Comparison of ENCODE assay signal across 23 cellular contexts in the genomic region with DNA sequence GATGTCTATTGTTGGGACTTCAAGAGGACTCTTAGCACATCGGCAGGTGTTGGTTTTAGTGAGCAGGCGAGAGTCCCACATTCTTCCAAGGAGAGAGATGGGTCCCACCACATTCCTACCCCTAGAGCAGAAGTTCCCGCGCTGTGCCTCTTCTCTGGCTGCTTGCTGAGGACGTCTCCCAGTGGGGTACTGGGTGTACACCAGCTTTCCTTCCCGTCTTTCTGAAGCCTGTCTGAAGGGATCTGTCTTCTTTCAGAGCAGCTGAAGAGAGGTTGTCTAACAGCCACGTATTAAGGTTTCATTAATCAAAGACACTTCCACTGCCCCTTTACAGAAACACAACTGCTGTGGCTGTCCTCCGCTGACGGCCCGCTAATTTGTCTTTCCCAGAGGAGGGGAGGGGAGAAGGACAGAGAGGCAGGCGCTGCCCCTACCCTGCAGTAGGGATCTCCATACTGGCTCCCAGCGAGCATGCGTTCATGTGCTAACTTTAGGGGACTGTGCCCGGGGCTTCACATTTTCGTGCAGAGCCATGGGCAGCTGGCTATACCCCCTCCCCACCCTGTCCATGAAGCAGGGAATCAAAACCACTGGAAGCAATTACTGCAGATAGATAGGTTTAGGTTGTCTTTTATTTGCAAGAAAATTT. TPM values are rescaled to one million over a fixed set of nuclear protein-coding genes. Genes with fewer than 3 reads are reported as not detected.
DNase-seq lines count a peak whose midpoint lies in the region; ATAC-seq, FAIRE-seq and TF ChIP-seq lines count a peak whose summit lies in the region.
"Had no signal": no experiment of that assay in that cellular context is flagged by ENCODE, and none has a peak within 500 bp of the region (broad histone marks: within the 10 kb centered on the region; RNA-seq: fewer than 3 reads in every experiment).

No MANE protein-coding gene starts in this region.

- H3K79me1 ChIP-seq in neuronal stem cell (ENCODE audit: low read depth, low read length) = peaks cover 2% of the 10 kb centered on the region

- CTCF ChIA-PET in HepG2 (lab: Yijun Ruan, JAX; ENCODE audit: low intra/inter-chr PET ratio, low total read pairs) = no interaction called here

- no peak overlapping the region for H2BK120ac ChIP-seq in neuronal stem cell (ENCODE audit: low read depth, low read length)

- no peak overlapping the region for H3K4ac ChIP-seq in neuronal stem cell (ENCODE audit: low read length)

- no peak overlapping the region for H3K4me3 ChIP-seq in right lobe of liver
- no peak overlapping the region for H3K4me3 ChIP-seq in HepG2 (replicated peaks in 1 of 3; ENCODE audit: insufficient read depth in 1 of 3, low read depth in 2 of 3, low read length in 3 of 3)
- no peak overlapping the region for H3K4me3 ChIP-seq in hepatocyte
- no peak overlapping the region for H3K4me3 ChIP-seq in neuronal stem cell (ENCODE audit: low read length in 2 of 2)
- H3K4me3 ChIP-seq: breast epithelium, ovary, Peyer's patch, testis had no signal

- H3K79me2 ChIP-seq in HepG2 (ENCODE audit: insufficient read depth, low read length) (no peaks in the 10 kb centered on the region), hepatocyte (peaks cover 82% of the 10 kb centered on the region)

- no peak overlapping the region for H3K23ac ChIP-seq in neuronal stem cell (ENCODE audit: low read depth, low read length, poor library complexity)

- H2AFZ ChIP-seq in HepG2 (ENCODE audit: low read length) (no peak overlapping the region), hepatocyte (no peak overlapping the region), neuronal stem cell (ENCODE audit: low read length) (no peak overlapping the region)

- intact Hi-C loops in right lobe of liver (cut with DNase I) (no loop called here), HepG2 (cut with micrococcal nuclease; ENCODE audit: unreplicated experiment) (no loop called here), posterior vena cava (cut with DNase I) (no loop called here), head of caudate nucleus (cut with DNase I) (no loop called here)

- FAIRE-seq in HepG2 (lab: Jason Lieb, UNC) = no peak
- FAIRE-seq: islet of Langerhans had no signal

- H3K36me3 ChIP-seq in right lobe of liver (no peaks in the 10 kb centered on the region), HepG2 (replicated peaks in 1 of 2; ENCODE audit: control insufficient read depth in 1 of 2, insufficient read depth in 2 of 2, low read length in 2 of 2) (no peaks in the 10 kb centered on the region), hepatocyte (replicated peaks; ENCODE audit: insufficient read depth, low read depth) (no peaks in the 10 kb centered on the region), neuronal stem cell (replicated peaks in 1 of 2; ENCODE audit: control insufficient read depth in 2 of 2, insufficient read depth in 2 of 2, low read length in 2 of 2) (peaks cover 0 to 9% of the 10 kb centered on the region in 2 donors)
- H3K36me3 ChIP-seq: breast epithelium, ovary, Peyer's patch had no signal

- TF ChIP-seq RAD21 in HepG2 (CRISPR knock-in tag; IDR thresholded peaks at IDR 0.05) = no peak

- no peak overlapping the region for H3K18ac ChIP-seq in neuronal stem cell (ENCODE audit: low read length)

- peaks cover 0 to 92% (median 38%) of the 10 kb centered on the region in 4 donors for H3K4me1 ChIP-seq in right lobe of liver
- no peaks in the 10 kb centered on the region for H3K4me1 ChIP-seq in HepG2 (ENCODE audit: insufficient read depth, low read length)
- peaks cover 32% of the 10 kb centered on the region for H3K4me1 ChIP-seq in hepatocyte (ENCODE audit: insufficient read depth)
- H3K4me1 ChIP-seq in neuronal stem cell (ENCODE audit: control insufficient read depth in 2 of 2, insufficient read depth in 1 of 2, low read depth in 1 of 2, low read length in 2 of 2) = peaks cover 4 to 24% of the 10 kb centered on the region in 2 donors
- H3K4me1 ChIP-seq: breast epithelium had no signal

- ATAC-seq in right lobe of liver (peak in 1 of 4 donors; percentile 6), HepG2 (no peak), HG02840 (IDR thresholded peaks at IDR 0.05; ENCODE audit: low FRiP score, unreplicated experiment) (no peak)
- ATAC-seq: activated T-helper 17 cell treated with anti-CD3 and anti-CD28 coated beads, Interleukin-2, amount 50 U/mL, for 72 hours; SK-N-SH treated with all-trans-retinoic acid at 6 μM for 48 hours had no signal

- H4K8ac ChIP-seq in neuronal stem cell (ENCODE audit: low read depth, low read length) = no peak overlapping the region

- H3K14ac ChIP-seq in neuronal stem cell (ENCODE audit: low read length) = no peak overlapping the region

- no peak overlapping the region for H2BK15ac ChIP-seq in neuronal stem cell (ENCODE audit: low read length)

- H4K91ac ChIP-seq in neuronal stem cell (ENCODE audit: low read depth, low read length, poor library complexity) = no peak overlapping the region

- POLR2A ChIA-PET in HepG2 (lab: Yijun Ruan, JAX) = no interaction called here

- H4K20me1 ChIP-seq in HepG2 (ENCODE audit: insufficient read depth, low read length) = no peaks in the 10 kb centered on the region
- no peaks in the 10 kb centered on the region for H4K20me1 ChIP-seq in hepatocyte (ENCODE audit: insufficient read depth, poor library complexity, severe bottlenecking)

- WGBS in right lobe of liver (ENCODE audit: insufficient coverage, low coverage, low lambda C conversion rate, missing lambda C conversion rate) = 54% methylated on average over 5 of the region's 15 CpGs
- WGBS in HepG2 (ENCODE audit: low lambda C conversion rate) = 17% methylated on average over 11 of the region's 15 CpGs
- WGBS in hepatocyte (ENCODE audit: low lambda C conversion rate, missing lambda C conversion rate) = 38% methylated on average over 15 of the region's 15 CpGs
- no CpG with 5 or more reads among the region's 15 CpGs for WGBS in neuronal stem cell (ENCODE audit: extremely low coverage in 2 of 2, insufficient read length in 2 of 2, insufficient replicate concordance in 1 of 2), 2 donors

- H2AK5ac ChIP-seq in neuronal stem cell (ENCODE audit: low read depth, low read length) = no peak overlapping the region

- H3K27me3 ChIP-seq in right lobe of liver (no peaks in the 10 kb centered on the region), HepG2 (ENCODE audit: control insufficient read depth in 1 of 2, insufficient read depth in 2 of 2, low read length in 2 of 2) (peaks cover 1 to 35% of the 10 kb centered on the region in 2 experiments; a peak in 3 of 5 replicates), hepatocyte (no peaks in the 10 kb centered on the region), neuronal stem cell (ENCODE audit: control insufficient read depth in 3 of 3, insufficient read depth in 3 of 3, low read depth in 1 of 3, low read length in 3 of 3) (no peaks in the 10 kb centered on the region)
- H3K27me3 ChIP-seq: breast epithelium, ovary, Peyer's patch, testis had no signal

- H3K9me2 ChIP-seq in hepatocyte (replicated peaks; ENCODE audit: insufficient read depth) = no peaks in the 10 kb centered on the region

- no peak for TF ChIP-seq CTCF in right lobe of liver (IDR thresholded peaks at IDR 0.05)
- TF ChIP-seq CTCF in HepG2 (CRISPR knock-in tag; IDR thresholded peaks at IDR 0.05) = no peak
- TF ChIP-seq CTCF in hepatocyte (IDR thresholded peaks at IDR 0.05; ENCODE audit: poor library complexity) = no peak
- TF ChIP-seq CTCF in GM13977 (IDR thresholded peaks at IDR 0.05; ENCODE audit: extremely low read depth, insufficient read depth, missing control alignments) = no peak

- BruUV-seq in HepG2 (replicated peaks; lab: Mats Ljungman, UMichigan) = no TSS peak

- in situ Hi-C loops in HepG2 (cut with HindIII; ENCODE audit: extremely low pct_ligation_motif_present, low pct_unique_long_range_greater_than_20kb) = no loop called here
- in situ Hi-C loops in GM13977 (cut with MboI; ENCODE audit: low pct_unique_long_range_greater_than_20kb, low sequenced_read_pairs, unreplicated experiment) = no loop called here

- TF ChIP-seq POLR2A in right lobe of liver (IDR thresholded peaks at IDR 0.05) (no peak), HepG2 (IDR thresholded peaks at IDR 0.05; ENCODE audit: insufficient read depth in 1 of 2, low read depth in 2 of 2, low read length in 2 of 2) (no peak)

- H3K4me2 ChIP-seq in HepG2 (ENCODE audit: low read depth, low read length) (no peak overlapping the region), hepatocyte (peak overlapping the region; percentile 49), neuronal stem cell (ENCODE audit: insufficient read depth, low read length, poor library complexity, severe bottlenecking) (no peak overlapping the region)

- no peak overlapping the region for H2BK12ac ChIP-seq in neuronal stem cell (ENCODE audit: low read length)

- H3K9ac ChIP-seq in HepG2 (ENCODE audit: insufficient read depth, low read depth, low read length) = no peak overlapping the region
- H3K9ac ChIP-seq in neuronal stem cell (ENCODE audit: low read depth, low read length, poor library complexity) = no peak overlapping the region

- H3K9me3 ChIP-seq in right lobe of liver (no peaks in the 10 kb centered on the region), HepG2 (ENCODE audit: low read length) (no peaks in the 10 kb centered on the region), hepatocyte (ENCODE audit: low read depth) (no peaks in the 10 kb centered on the region), neuronal stem cell (replicated peaks in 1 of 2; ENCODE audit: control insufficient read depth in 2 of 2, insufficient read depth in 1 of 2, low read depth in 1 of 2, low read length in 2 of 2) (no peaks in the 10 kb centered on the region)
- H3K9me3 ChIP-seq: breast epithelium, ovary, Peyer's patch, testis had no signal

- no peak overlapping the region for H2BK5ac ChIP-seq in neuronal stem cell (ENCODE audit: low read length)

- no peak for TF ChIP-seq EP300 in HepG2 (IDR thresholded peaks at IDR 0.05; ENCODE audit: low read depth in 2 of 2, low read length in 2 of 2)
- TF ChIP-seq EP300 in HepG2 (CRISPR knock-in tag; IDR thresholded peaks at IDR 0.05; ENCODE audit: borderline replicate concordance) = no peak

- peak in 1 of 3 donors; percentile 48 for DNase-seq in right lobe of liver
- DNase-seq in HepG2 (ENCODE audit: low spot score) = no peak
- peak; percentile 20 for DNase-seq in hepatocyte (ENCODE audit: low spot score)
- no peak for DNase-seq in neuronal stem cell (ENCODE audit: low spot score)
- DNase-seq in posterior vena cava (ENCODE audit: low spot score) = no peak
- DNase-seq in GM13977 (ENCODE audit: low spot score) = no peak
- DNase-seq in head of caudate nucleus = no peak
- DNase-seq: ACHN; activated CD4-positive, alpha-beta T cell treated with anti-CD3 and anti-CD28 coated beads for 1 hour; effector CD8-positive, alpha-beta T cell; glutamatergic neuron; NCI-H146; NCI-H226; Peyer's patch; stimulated activated CD8-positive, alpha-beta memory T cell treated with anti-CD3 and anti-CD28 coated beads, Interleukin-4, amount 100 ng/mL, for 48 hours; testis had no signal

- H3K27ac ChIP-seq in right lobe of liver = peak overlapping the region in 2 of 3 donors; percentile 13 to 51
- no peak overlapping the region for H3K27ac ChIP-seq in HepG2 (ENCODE audit: extremely low read length, insufficient read depth, low read length)
- H3K27ac ChIP-seq in hepatocyte = no peak overlapping the region
- H3K27ac ChIP-seq in neuronal stem cell (replicated peaks; ENCODE audit: low read length) = peak overlapping the region; percentile 56
- H3K27ac ChIP-seq: breast epithelium, ovary, testis had no signal

RNA-seq across cellular contexts. Expression of gene ZBTB16, which starts 56.0 kb away (rescaled TPM):
- 100 to 1,000 TPM in 2 of 6 experiments, 10 to 100 TPM in 4; 13.1 to 205 (median 52.2) TPM for total RNA-seq in right lobe of liver
- total RNA-seq in HepG2 (2016; rRNA removed; fragmentation: Illumina TruSeq; extraction: Trizol) = not detected in 2 replicates
- total RNA-seq in HepG2 (2016; cell fraction: cytosol; rRNA removed; fragmentation: Illumina TruSeq; extraction: Trizol; ENCODE audit: low read depth) = not detected in 2 replicates
- not detected in 2 replicates for total RNA-seq in HepG2 (2016; cell fraction: insoluble cytoplasmic fraction; rRNA removed; fragmentation: Illumina TruSeq; extraction: Trizol)
- total RNA-seq in HepG2 (2016; cell fraction: membrane; rRNA removed; fragmentation: Illumina TruSeq; extraction: Trizol) = not detected in 2 replicates
- total RNA-seq in HepG2 (2016; cell fraction: nucleus; rRNA removed; fragmentation: Illumina TruSeq; extraction: Trizol) = not detected in 2 replicates
- polyA plus RNA-seq in HepG2 (2011; rRNA removed) = not detected in 2 replicates
- polyA plus RNA-seq in HepG2 (2011; cell fraction: cytosol; rRNA removed) = not detected in 2 replicates
- polyA plus RNA-seq in HepG2 (2011; cell fraction: nucleus; rRNA removed) = not detected in 2 replicates
- polyA plus RNA-seq in HepG2 (2012) = not detected in 2 replicates
- not detected in 2 replicates for polyA plus RNA-seq in HepG2 (2016; cell fraction: cytosol; fragmentation: Illumina TruSeq; extraction: Trizol; ENCODE audit: low read depth)
- not detected in 2 replicates for polyA plus RNA-seq in HepG2 (2016; cell fraction: insoluble cytoplasmic fraction; fragmentation: Illumina TruSeq; extraction: Trizol; ENCODE audit: low read depth)
- not detected in 2 replicates for polyA plus RNA-seq in HepG2 (2016; cell fraction: membrane; fragmentation: Illumina TruSeq; extraction: Trizol; ENCODE audit: low read depth)
- polyA plus RNA-seq in HepG2 (2016; cell fraction: nucleus; fragmentation: Illumina TruSeq; extraction: Trizol; ENCODE audit: insufficient read depth, low read depth) = not detected in 2 replicates
- polyA minus RNA-seq in HepG2 (2011; rRNA and poly(A)+ RNA removed; ENCODE audit: low replicate concordance) = not detected in 2 replicates
- polyA minus RNA-seq in HepG2 (2011; cell fraction: cytosol; rRNA and poly(A)+ RNA removed) = not detected in 2 replicates
- polyA minus RNA-seq in HepG2 (2011; cell fraction: nucleus; rRNA and poly(A)+ RNA removed) = not detected in 2 replicates
- 21.0 and 30.1 TPM in 2 replicates for total RNA-seq in hepatocyte
- 52.3 and 67.5 TPM in 2 replicates for polyA plus RNA-seq in hepatocyte
- 18.2 TPM for polyA plus RNA-seq in neuronal stem cell (2013, experiment 1 of 2)
- 19.2 TPM for polyA plus RNA-seq in neuronal stem cell (2013, experiment 2 of 2)
- total RNA-seq in posterior vena cava = 100 to 1,000 TPM; 188 to 208 TPM
- total RNA-seq: M059J had no signal

Comparison
In these comparisons a context has a peak if more than half of its experiments do, and no peak if none do; other contexts are left out.
1. H3K27ac ChIP-seq: peak in right lobe of liver (2 of 3) and neuronal stem cell (single experiment); none in HepG2 (single experiment) and hepatocyte (single experiment).
2. RNA of gene ZBTB16, which starts 56.0 kb away (total RNA-seq): 188 to 208 TPM in posterior vena cava, 13.1 to 205 TPM in right lobe of liver and 21.0 to 30.1 TPM in hepatocyte; not detected in HepG2; every median in the first group is over 10 times any median in the second.